Comparison of ENCODE assay signal across 18 cellular contexts in genomic region chr1:229674042-229674441, GRCh38. TPM values are rescaled to one million over a fixed set of nuclear protein-coding genes. Genes with fewer than 3 reads are reported as not detected.
DNase-seq lines count a peak whose midpoint lies in the region; ATAC-seq and TF ChIP-seq lines count a peak whose summit lies in the region.
"Had no signal": no experiment of that assay in that cellular context is flagged by ENCODE, and none has a peak within 500 bp of the region (broad histone marks: within the 10 kb centered on the region; RNA-seq: fewer than 3 reads in every experiment).

No MANE protein-coding gene starts in this region.

- H3K27ac ChIP-seq in thymus (ENCODE audit: low read depth): peak overlapping the region; percentile 79
- H3K27ac ChIP-seq in PC-3 (ENCODE audit: low read length): no peak overlapping the region
- H3K27ac ChIP-seq: SK-N-MC had no signal

- no peak overlapping the region for H3K9ac ChIP-seq in PC-3 (ENCODE audit: low read length)

- H3F3A ChIP-seq in PC-3 (ENCODE audit: low read length, unreplicated experiment): no peaks in the 10 kb centered on the region

- H4K20me1 ChIP-seq in PC-3 (ENCODE audit: low read length): no peaks in the 10 kb centered on the region

- H3K36me3 ChIP-seq in thymus (ENCODE audit: control insufficient read depth, insufficient read depth) (no peaks in the 10 kb centered on the region), PC-3 (ENCODE audit: low read depth, low read length) (no peaks in the 10 kb centered on the region)

- no peaks in the 10 kb centered on the region for H3K9me3 ChIP-seq in thymus (ENCODE audit: control insufficient read depth)
- no peaks in the 10 kb centered on the region for H3K9me3 ChIP-seq in PC-3 (ENCODE audit: low read length)
- H3K9me3 ChIP-seq: Caco-2 had no signal

- H3K4me3 ChIP-seq in thymus (ENCODE audit: low read length): no peak overlapping the region
- no peak overlapping the region for H3K4me3 ChIP-seq in PC-3 (ENCODE audit: low read length)
- H3K4me3 ChIP-seq: K562, SK-N-MC had no signal

- ATAC-seq in activated CD8-positive, alpha-beta T cell treated with anti-CD3 and anti-CD28 coated beads for 36 hours: peak; percentile 69
- no peak for ATAC-seq in PC-3
- ATAC-seq: K562 had no signal

- CTCF ChIA-PET in HEK293T (lab: Yijun Ruan, JAX) (no interaction called here), PC-3 (lab: Charles Lee) (no interaction called here)
- CTCF ChIA-PET in activated CD8-positive, alpha-beta T cell treated with anti-CD3 and anti-CD28 coated beads for 36 hours (lab: Charles Lee): interaction anchor here (0.6 to 2.8 kb wide), 3 partner anchors 11 to 15 kb away, joined by 3 to 12 read pairs (median 8); no protein-coding TSS in a partner anchor

- peaks cover 10% of the 10 kb centered on the region for H3K36me3 Mint-ChIP-seq in activated CD8-positive, alpha-beta T cell treated with anti-CD3 and anti-CD28 coated beads for 36 hours (ENCODE audit: low read depth)

- H3K27ac Mint-ChIP-seq in activated CD8-positive, alpha-beta T cell treated with anti-CD3 and anti-CD28 coated beads for 36 hours: no peak overlapping the region

- no peaks in the 10 kb centered on the region for H3K9me3 Mint-ChIP-seq in activated CD8-positive, alpha-beta T cell treated with anti-CD3 and anti-CD28 coated beads for 36 hours

- H3K4me1 ChIP-seq in thymus (ENCODE audit: control insufficient read depth, insufficient read depth, low read length) (peaks cover 27% of the 10 kb centered on the region), PC-3 (ENCODE audit: insufficient read depth, low read length) (no peaks in the 10 kb centered on the region)
- H3K4me1 ChIP-seq: Caco-2 had no signal

- no TSS peak for BruUV-seq in PC-3 (replicated peaks; lab: Mats Ljungman, UMichigan)

- H3K79me2 ChIP-seq in PC-3 (ENCODE audit: low read length): no peaks in the 10 kb centered on the region

- no peak overlapping the region for H2AFZ ChIP-seq in PC-3 (ENCODE audit: low read length)

- POLR2A ChIA-PET in HEK293T (lab: Yijun Ruan, JAX) (interaction anchor here (1.8 kb wide), 1 partner anchor 12 kb away, joined by 4 read pairs; no protein-coding TSS in a partner anchor), PC-3 (lab: Charles Lee; ENCODE audit: unreplicated experiment) (no interaction called here)
- POLR2A ChIA-PET in activated CD8-positive, alpha-beta T cell treated with anti-CD3 and anti-CD28 coated beads for 36 hours (lab: Charles Lee): interaction anchor here (0.5 kb wide), 1 partner anchor 636 kb away, joined by 4 read pairs; no protein-coding TSS in a partner anchor

- no peak for TF ChIP-seq CTCF in activated CD8-positive, alpha-beta T cell treated with anti-CD3 and anti-CD28 coated beads for 36 hours (IDR thresholded peaks at IDR 0.05)
- TF ChIP-seq CTCF in PC-3 (conservative IDR thresholded peaks at IDR 0.05; ENCODE audit: low read depth, low read length): no peak

- no peak overlapping the region for H3K4me2 ChIP-seq in PC-3 (ENCODE audit: low read length)

- no peaks in the 10 kb centered on the region for H3K9me2 ChIP-seq in PC-3 (replicated peaks; ENCODE audit: low read length)

- 26% methylated on average over 5 of the region's 5 CpGs for WGBS in thymus

- no peaks in the 10 kb centered on the region for H3K27me3 Mint-ChIP-seq in activated CD8-positive, alpha-beta T cell treated with anti-CD3 and anti-CD28 coated beads for 36 hours

- DNase-seq in stimulated activated CD4-positive, alpha-beta T cell treated with anti-CD3 and anti-CD28 coated beads, Interleukin-2, amount 100 ng/mL, for 4 hours (ENCODE audit: low read depth): peak; percentile 16
- no peak for DNase-seq in stimulated activated CD4-positive, alpha-beta T cell treated with anti-CD3 and anti-CD28 coated beads, Interleukin-4, amount 100 ng/mL, for 24 hours
- DNase-seq in HEK293T (ENCODE audit: extremely low spot score): peak; percentile 3
- peak; percentile 53 for DNase-seq in activated CD8-positive, alpha-beta T cell treated with anti-CD3 and anti-CD28 coated beads for 36 hours
- DNase-seq in germinal center (ENCODE audit: low spot score): no peak
- DNase-seq in PC-3: no peak
- DNase-seq: AML-193, Caco-2, GDM1, MV-4-11, NCI-H187, NCI-H2227 treated with DMSO at 0.1 percent for 48 hours, NCI-H510A treated with DMSO at 0.1 percent for 48 hours, NCI-H774, SHP77 had no signal

- H3K4me3 Mint-ChIP-seq in activated CD8-positive, alpha-beta T cell treated with anti-CD3 and anti-CD28 coated beads for 36 hours: no peak overlapping the region

- peaks cover 17% of the 10 kb centered on the region for H3K4me1 Mint-ChIP-seq in activated CD8-positive, alpha-beta T cell treated with anti-CD3 and anti-CD28 coated beads for 36 hours (ENCODE audit: low read depth)

- intact Hi-C loops in activated CD8-positive, alpha-beta T cell treated with anti-CD3 and anti-CD28 coated beads for 36 hours (cut with micrococcal nuclease): no loop called here
- intact Hi-C loops in PC-3 (cut with micrococcal nuclease): no loop called here

- H3K27me3 ChIP-seq in thymus (ENCODE audit: control insufficient read depth, insufficient read depth) (no peaks in the 10 kb centered on the region), PC-3 (ENCODE audit: low read length) (no peaks in the 10 kb centered on the region)

TF ChIP-seq in HEK293T, 16 proteins besides CTCF, POLR2A, EP300 and RAD21:
- TF ChIP-seq BHLHE40 (IDR thresholded peaks at IDR 0.05; ENCODE audit: borderline replicate concordance) (no peak), ARNT (IDR thresholded peaks at IDR 0.05) (no peak), FOXA1 (IDR thresholded peaks at IDR 0.05) (no peak), CTBP1 (IDR thresholded peaks at IDR 0.05; ENCODE audit: borderline replicate concordance) (no peak), LEF1 (IDR thresholded peaks at IDR 0.05; ENCODE audit: borderline replicate concordance) (no peak), TARDBP (IDR thresholded peaks at IDR 0.05) (no peak), SP1 (IDR thresholded peaks at IDR 0.05) (no peak), NFRKB (IDR thresholded peaks at IDR 0.05) (no peak), ZNF384 (IDR thresholded peaks at IDR 0.05) (no peak), ELF4 (IDR thresholded peaks at IDR 0.05) (no peak), HDGF (IDR thresholded peaks at IDR 0.05; ENCODE audit: borderline replicate concordance) (no peak), FOXM1 (IDR thresholded peaks at IDR 0.05; ENCODE audit: borderline replicate concordance) (no peak), L3MBTL2 (conservative IDR thresholded peaks at IDR 0.05) (no peak), FOXK2 (IDR thresholded peaks at IDR 0.05) (no peak), SUZ12 (IDR thresholded peaks at IDR 0.05) (no peak)
- TF ChIP-seq, protein P1, sequence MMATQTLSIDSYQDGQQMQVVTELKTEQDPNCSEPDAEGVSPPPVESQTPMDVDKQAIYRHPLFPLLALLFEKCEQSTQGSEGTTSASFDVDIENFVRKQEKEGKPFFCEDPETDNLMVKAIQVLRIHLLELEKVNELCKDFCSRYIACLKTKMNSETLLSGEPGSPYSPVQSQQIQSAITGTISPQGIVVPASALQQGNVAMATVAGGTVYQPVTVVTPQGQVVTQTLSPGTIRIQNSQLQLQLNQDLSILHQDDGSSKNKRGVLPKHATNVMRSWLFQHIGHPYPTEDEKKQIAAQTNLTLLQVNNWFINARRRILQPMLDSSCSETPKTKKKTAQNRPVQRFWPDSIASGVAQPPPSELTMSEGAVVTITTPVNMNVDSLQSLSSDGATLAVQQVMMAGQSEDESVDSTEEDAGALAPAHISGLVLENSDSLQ (IDR thresholded peaks at IDR 0.05): no peak

RNA-seq across cellular contexts. Expression of gene URB2, which starts 48.0 kb away (rescaled TPM):
- 10 to 100 TPM; 17.4 to 17.7 TPM for total RNA-seq in activated CD8-positive, alpha-beta T cell treated with anti-CD3 and anti-CD28 coated beads for 36 hours
- 3.7 TPM for polyA plus RNA-seq in thymus
- 24.0 and 26.2 TPM in 2 replicates for total RNA-seq in PC-3 (2014; rRNA removed)

RNA-seq across cellular contexts. Expression of gene TAF5L, which starts 48.1 kb away (rescaled TPM):
- total RNA-seq in activated CD8-positive, alpha-beta T cell treated with anti-CD3 and anti-CD28 coated beads for 36 hours: 10 to 100 TPM; 17.7 to 19.5 TPM
- polyA plus RNA-seq in thymus: 11.3 TPM
- 24.2 and 28.3 TPM in 2 replicates for total RNA-seq in PC-3 (2014; rRNA removed)

Comparison
In these comparisons a context has a peak if more than half of its experiments do, and no peak if none do; other contexts are left out.
1. DNase-seq: peak in stimulated activated CD4-positive, alpha-beta T cell treated with anti-CD3 and anti-CD28 coated beads, Interleukin-2, amount 100 ng/mL, for 4 hours (single experiment), HEK293T (single experiment) and activated CD8-positive, alpha-beta T cell treated with anti-CD3 and anti-CD28 coated beads for 36 hours (single experiment); none in stimulated activated CD4-positive, alpha-beta T cell treated with anti-CD3 and anti-CD28 coated beads, Interleukin-4, amount 100 ng/mL, for 24 hours (single experiment), germinal center (single experiment) and PC-3 (single experiment).